Comparison of ENCODE assay signal across 1 cellular context in the genomic region with DNA sequence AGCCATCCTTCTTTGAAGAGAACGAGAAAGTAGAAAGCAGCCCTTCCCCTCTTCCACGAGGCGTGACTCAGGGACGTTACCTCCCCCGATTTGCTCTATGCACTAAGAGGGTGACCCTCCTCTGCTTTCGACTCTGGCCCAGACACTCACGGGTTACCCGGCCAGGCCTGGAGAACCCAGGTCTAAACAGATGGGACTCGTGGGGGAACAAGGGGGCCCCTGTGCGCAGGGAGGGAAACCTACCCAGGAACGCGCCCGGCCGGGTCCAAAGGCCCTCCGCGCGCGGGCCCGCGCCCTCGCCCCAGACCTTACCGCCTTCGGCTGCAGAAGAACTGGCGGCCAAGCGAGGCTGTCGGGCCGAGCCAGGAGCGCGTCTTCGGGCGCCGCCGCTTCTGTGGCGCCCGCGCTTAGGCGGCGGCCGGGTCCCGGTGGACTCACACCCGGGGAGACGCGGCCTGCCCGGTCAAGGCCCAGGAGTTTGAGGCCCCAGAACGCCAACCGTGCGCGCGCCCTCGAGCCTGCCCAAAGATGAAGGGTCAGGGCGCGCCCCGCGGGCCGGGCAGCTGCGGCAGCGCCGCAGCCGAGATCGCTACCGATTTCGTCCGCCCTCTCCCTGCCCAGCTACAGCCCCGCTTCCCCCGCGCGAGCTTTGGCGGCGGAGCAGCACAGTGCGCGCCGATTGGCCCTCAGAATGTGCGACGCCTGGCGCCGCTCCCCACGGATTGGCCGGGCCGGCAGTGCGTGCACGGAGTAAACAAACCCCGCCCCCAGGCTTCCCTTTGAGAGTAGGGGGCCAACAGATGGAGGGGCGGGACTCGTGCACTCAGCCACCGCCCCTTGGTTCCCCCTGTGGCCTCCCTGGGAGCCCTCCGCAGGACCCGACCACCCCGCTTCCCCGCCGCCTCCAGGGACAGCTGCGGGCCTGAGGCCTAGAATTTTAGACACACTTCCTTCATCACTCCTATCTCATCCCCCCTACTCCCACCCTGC.
TF ChIP-seq lines count a peak whose summit lies in the region.

A gene with protein sequence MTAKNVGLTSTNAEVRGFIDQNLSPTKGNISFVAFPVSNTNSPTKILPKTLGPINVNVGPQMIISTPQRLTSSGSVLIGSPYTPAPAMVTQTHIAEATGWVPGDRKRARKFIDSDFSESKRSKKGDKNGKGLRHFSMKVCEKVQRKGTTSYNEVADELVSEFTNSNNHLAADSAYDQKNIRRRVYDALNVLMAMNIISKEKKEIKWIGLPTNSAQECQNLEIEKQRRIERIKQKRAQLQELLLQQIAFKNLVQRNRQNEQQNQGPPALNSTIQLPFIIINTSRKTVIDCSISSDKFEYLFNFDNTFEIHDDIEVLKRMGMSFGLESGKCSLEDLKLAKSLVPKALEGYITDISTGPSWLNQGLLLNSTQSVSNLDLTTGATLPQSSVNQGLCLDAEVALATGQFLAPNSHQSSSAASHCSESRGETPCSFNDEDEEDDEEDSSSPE (minus strand): TSS at position 674 of the 990 bp plus-strand sequence. CDS start 47,795 bp downstream, outside the sequence.

TF ChIP-seq in HepG2, 621 proteins besides CTCF, POLR2A, EP300 and RAD21 (continued from another document and continues in another):
- TF ChIP-seq ZNF552 (CRISPR knock-in tag; IDR thresholded peaks at IDR 0.05; ENCODE audit: borderline replicate concordance) (no peak), ZIK1 (CRISPR knock-in tag; IDR thresholded peaks at IDR 0.05; ENCODE audit: borderline replicate concordance, low read depth) (peak; percentile 44; the same call in 1 of the 2 replicates), NCOA2 (CRISPR knock-in tag; IDR thresholded peaks at IDR 0.05) (0 out of 2 replicates have a peak, but pooled peaks have one; percentile 16), TRIM24 (CRISPR knock-in tag; IDR thresholded peaks at IDR 0.05) (no peak), HHEX (CRISPR knock-in tag; IDR thresholded peaks at IDR 0.05) (no peak), ZNF556 (CRISPR knock-in tag; IDR thresholded peaks at IDR 0.05; ENCODE audit: borderline replicate concordance) (peak; percentile 96), SP1 (IDR thresholded peaks at IDR 0.05) (no peak), SP1 (CRISPR knock-in tag; IDR thresholded peaks at IDR 0.05) (peak; percentile 69; the same call in 1 of the 2 replicates), ZNF335 (CRISPR knock-in tag; IDR thresholded peaks at IDR 0.05) (no peak), NFKB2 (CRISPR knock-in tag; IDR thresholded peaks at IDR 0.05; ENCODE audit: borderline replicate concordance) (0 out of 2 replicates have a peak, but pooled peaks have one; percentile 44), SRSF9 (IDR thresholded peaks at IDR 0.05; ENCODE audit: borderline replicate concordance, insufficient read depth, low read depth, low read length, poor library complexity, severe bottlenecking) (no peak), GATAD2A (CRISPR knock-in tag; IDR thresholded peaks at IDR 0.05) (no peak), ZNF598 (CRISPR knock-in tag; IDR thresholded peaks at IDR 0.05; ENCODE audit: borderline replicate concordance) (peak; percentile 80), MAZ (IDR thresholded peaks at IDR 0.05; ENCODE audit: borderline replicate concordance, low read depth, low read length) (no peak), MAZ (CRISPR knock-in tag; IDR thresholded peaks at IDR 0.05; ENCODE audit: low read depth) (peak; percentile 1; the same call in 1 of the 2 replicates), BCL6 (CRISPR knock-in tag; IDR thresholded peaks at IDR 0.05) (peak; percentile 11; the same call in 1 of the 2 replicates), ZNF263 (CRISPR knock-in tag; IDR thresholded peaks at IDR 0.05) (no peak), ERF (CRISPR knock-in tag; IDR thresholded peaks at IDR 0.05) (peak; percentile 22; the same call in 1 of the 2 replicates), DR1 (CRISPR knock-in tag; IDR thresholded peaks at IDR 0.05) (no peak), ATF7-NPFF (CRISPR knock-in tag; IDR thresholded peaks at IDR 0.05; ENCODE audit: low read depth) (0 out of 2 replicates have a peak, but pooled peaks have one; percentile 24), ZNF614 (CRISPR knock-in tag; IDR thresholded peaks at IDR 0.05; ENCODE audit: borderline replicate concordance) (0 out of 2 replicates have a peak, but pooled peaks have one; percentile 49), NFE2 (CRISPR knock-in tag; IDR thresholded peaks at IDR 0.05) (no peak), CHCHD3 (CRISPR knock-in tag; IDR thresholded peaks at IDR 0.05) (no peak), ZSCAN12 (CRISPR knock-in tag; IDR thresholded peaks at IDR 0.05) (peak; percentile 37; the same call in 1 of the 2 replicates), NCOR1 (IDR thresholded peaks at IDR 0.05; ENCODE audit: borderline replicate concordance, low read length) (peak; percentile 43; the same call in 1 of the 2 replicates), NPAS2 (CRISPR knock-in tag; IDR thresholded peaks at IDR 0.05; ENCODE audit: borderline replicate concordance) (no peak), ZNF570 (CRISPR knock-in tag; IDR thresholded peaks at IDR 0.05; ENCODE audit: borderline replicate concordance) (peak; percentile 93; the same call in 1 of the 2 replicates), ZSCAN29 (CRISPR knock-in tag; conservative IDR thresholded peaks at IDR 0.05) (no peak), ZSCAN25 (CRISPR knock-in tag; IDR thresholded peaks at IDR 0.05) (peak; percentile 64; the same call in 1 of the 2 replicates), SSRP1 (CRISPR knock-in tag; IDR thresholded peaks at IDR 0.05) (no peak)
- TF ChIP-seq, protein P1, sequence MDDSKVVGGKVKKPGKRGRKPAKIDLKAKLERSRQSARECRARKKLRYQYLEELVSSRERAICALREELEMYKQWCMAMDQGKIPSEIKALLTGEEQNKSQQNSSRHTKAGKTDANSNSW (CRISPR knock-in tag; IDR thresholded peaks at IDR 0.05; ENCODE audit: borderline replicate concordance) = peak; percentile 59; the same call in 1 of the 2 replicates
- TF ChIP-seq, protein P2, sequence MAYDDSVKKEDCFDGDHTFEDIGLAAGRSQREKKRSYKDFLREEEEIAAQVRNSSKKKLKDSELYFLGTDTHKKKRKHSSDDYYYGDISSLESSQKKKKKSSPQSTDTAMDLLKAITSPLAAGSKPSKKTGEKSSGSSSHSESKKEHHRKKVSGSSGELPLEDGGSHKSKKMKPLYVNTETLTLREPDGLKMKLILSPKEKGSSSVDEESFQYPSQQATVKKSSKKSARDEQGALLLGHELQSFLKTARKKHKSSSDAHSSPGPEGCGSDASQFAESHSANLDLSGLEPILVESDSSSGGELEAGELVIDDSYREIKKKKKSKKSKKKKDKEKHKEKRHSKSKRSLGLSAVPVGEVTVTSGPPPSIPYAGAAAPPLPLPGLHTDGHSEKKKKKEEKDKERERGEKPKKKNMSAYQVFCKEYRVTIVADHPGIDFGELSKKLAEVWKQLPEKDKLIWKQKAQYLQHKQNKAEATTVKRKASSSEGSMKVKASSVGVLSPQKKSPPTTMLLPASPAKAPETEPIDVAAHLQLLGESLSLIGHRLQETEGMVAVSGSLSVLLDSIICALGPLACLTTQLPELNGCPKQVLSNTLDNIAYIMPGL (CRISPR knock-in tag; IDR thresholded peaks at IDR 0.05; ENCODE audit: borderline replicate concordance in 1 of 2, low read depth in 1 of 2) = peak; percentile 65 to 91; a peak in 3 of 4 replicates
- TF ChIP-seq, protein P3, sequence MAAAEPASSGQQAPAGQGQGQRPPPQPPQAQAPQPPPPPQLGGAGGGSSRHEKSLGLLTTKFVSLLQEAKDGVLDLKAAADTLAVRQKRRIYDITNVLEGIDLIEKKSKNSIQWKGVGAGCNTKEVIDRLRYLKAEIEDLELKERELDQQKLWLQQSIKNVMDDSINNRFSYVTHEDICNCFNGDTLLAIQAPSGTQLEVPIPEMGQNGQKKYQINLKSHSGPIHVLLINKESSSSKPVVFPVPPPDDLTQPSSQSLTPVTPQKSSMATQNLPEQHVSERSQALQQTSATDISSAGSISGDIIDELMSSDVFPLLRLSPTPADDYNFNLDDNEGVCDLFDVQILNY (CRISPR knock-in tag; conservative IDR thresholded peaks at IDR 0.05) = 0 out of 2 replicates have a peak, but pooled peaks have one; percentile 49
- TF ChIP-seq, protein P4, sequence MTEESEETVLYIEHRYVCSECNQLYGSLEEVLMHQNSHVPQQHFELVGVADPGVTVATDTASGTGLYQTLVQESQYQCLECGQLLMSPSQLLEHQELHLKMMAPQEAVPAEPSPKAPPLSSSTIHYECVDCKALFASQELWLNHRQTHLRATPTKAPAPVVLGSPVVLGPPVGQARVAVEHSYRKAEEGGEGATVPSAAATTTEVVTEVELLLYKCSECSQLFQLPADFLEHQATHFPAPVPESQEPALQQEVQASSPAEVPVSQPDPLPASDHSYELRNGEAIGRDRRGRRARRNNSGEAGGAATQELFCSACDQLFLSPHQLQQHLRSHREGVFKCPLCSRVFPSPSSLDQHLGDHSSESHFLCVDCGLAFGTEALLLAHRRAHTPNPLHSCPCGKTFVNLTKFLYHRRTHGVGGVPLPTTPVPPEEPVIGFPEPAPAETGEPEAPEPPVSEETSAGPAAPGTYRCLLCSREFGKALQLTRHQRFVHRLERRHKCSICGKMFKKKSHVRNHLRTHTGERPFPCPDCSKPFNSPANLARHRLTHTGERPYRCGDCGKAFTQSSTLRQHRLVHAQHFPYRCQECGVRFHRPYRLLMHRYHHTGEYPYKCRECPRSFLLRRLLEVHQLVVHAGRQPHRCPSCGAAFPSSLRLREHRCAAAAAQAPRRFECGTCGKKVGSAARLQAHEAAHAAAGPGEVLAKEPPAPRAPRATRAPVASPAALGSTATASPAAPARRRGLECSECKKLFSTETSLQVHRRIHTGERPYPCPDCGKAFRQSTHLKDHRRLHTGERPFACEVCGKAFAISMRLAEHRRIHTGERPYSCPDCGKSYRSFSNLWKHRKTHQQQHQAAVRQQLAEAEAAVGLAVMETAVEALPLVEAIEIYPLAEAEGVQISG (CRISPR knock-in tag; IDR thresholded peaks at IDR 0.05) = peak; percentile 60
- TF ChIP-seq, protein P5, sequence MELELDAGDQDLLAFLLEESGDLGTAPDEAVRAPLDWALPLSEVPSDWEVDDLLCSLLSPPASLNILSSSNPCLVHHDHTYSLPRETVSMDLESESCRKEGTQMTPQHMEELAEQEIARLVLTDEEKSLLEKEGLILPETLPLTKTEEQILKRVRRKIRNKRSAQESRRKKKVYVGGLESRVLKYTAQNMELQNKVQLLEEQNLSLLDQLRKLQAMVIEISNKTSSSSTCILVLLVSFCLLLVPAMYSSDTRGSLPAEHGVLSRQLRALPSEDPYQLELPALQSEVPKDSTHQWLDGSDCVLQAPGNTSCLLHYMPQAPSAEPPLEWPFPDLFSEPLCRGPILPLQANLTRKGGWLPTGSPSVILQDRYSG (CRISPR knock-in tag; IDR thresholded peaks at IDR 0.05) = no peak
- TF ChIP-seq, protein P6, sequence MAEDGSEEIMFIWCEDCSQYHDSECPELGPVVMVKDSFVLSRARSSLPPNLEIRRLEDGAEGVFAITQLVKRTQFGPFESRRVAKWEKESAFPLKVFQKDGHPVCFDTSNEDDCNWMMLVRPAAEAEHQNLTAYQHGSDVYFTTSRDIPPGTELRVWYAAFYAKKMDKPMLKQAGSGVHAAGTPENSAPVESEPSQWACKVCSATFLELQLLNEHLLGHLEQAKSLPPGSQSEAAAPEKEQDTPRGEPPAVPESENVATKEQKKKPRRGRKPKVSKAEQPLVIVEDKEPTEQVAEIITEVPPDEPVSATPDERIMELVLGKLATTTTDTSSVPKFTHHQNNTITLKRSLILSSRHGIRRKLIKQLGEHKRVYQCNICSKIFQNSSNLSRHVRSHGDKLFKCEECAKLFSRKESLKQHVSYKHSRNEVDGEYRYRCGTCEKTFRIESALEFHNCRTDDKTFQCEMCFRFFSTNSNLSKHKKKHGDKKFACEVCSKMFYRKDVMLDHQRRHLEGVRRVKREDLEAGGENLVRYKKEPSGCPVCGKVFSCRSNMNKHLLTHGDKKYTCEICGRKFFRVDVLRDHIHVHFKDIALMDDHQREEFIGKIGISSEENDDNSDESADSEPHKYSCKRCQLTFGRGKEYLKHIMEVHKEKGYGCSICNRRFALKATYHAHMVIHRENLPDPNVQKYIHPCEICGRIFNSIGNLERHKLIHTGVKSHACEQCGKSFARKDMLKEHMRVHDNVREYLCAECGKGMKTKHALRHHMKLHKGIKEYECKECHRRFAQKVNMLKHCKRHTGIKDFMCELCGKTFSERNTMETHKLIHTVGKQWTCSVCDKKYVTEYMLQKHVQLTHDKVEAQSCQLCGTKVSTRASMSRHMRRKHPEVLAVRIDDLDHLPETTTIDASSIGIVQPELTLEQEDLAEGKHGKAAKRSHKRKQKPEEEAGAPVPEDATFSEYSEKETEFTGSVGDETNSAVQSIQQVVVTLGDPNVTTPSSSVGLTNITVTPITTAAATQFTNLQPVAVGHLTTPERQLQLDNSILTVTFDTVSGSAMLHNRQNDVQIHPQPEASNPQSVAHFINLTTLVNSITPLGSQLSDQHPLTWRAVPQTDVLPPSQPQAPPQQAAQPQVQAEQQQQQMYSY (CRISPR knock-in tag; IDR thresholded peaks at IDR 0.05) = peak; percentile 45; the same call in 1 of the 2 replicates
